8 cellular contexts compared by ENCODE assay signal in the genomic region with DNA sequence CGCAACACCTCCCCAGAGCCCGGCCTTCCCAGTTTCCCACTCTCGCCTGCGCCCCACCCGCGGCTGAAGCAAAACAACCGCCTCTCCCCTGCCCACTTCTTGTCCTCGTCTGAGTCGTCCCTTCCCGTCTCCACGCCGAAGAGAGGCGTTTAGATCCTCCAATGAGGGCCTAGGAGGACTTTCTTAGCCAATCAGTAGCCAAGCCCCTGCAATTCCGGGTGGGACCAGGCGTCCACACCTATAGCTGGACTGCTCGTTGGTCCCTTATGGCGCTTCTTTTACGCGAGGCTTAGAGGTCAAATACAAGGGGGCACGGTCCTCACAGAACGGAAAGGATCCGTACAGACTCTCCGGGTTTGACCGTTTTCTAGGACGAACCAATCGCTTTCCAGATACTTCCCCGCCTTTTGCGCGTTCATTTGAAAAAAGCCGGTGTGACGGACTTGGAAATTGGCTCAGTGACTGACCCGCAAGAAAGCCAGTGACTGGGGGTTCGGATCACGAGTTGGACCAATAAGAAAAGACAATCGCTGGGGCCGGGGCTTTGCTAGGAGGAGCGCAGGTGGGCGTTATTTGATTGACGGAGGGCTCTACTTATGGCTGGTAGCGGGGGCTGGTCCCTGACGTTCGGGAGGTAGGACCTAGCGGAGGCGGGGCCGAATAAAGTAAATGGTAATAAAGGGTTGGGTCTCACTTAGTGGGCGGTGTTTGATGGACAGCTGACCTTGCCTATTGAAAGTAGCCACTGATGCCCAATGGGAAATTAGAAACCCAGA. TPM values are rescaled to one million over a fixed set of nuclear protein-coding genes. Genes with fewer than 3 reads are reported as not detected.
DNase-seq lines count a peak whose midpoint lies in the region; ATAC-seq, FAIRE-seq and TF ChIP-seq lines count a peak whose summit lies in the region.

No MANE protein-coding gene starts in this region.

- no peaks in the 10 kb centered on the region for H3K9me3 ChIP-seq in keratinocyte (ENCODE audit: control insufficient read depth, low read depth, low read length)

- TF ChIP-seq POLR2A in GM19193 (IDR thresholded peaks at IDR 0.05; ENCODE audit: extremely low read depth, insufficient read depth, insufficient read length), result peak; percentile 73

- DNase-seq in AML-193 (lab: John Stamatoyannopoulos, UW) (peak; percentile 98 to 99), NCI-H460 (ENCODE audit: extremely low read depth, low read depth) (peak; percentile 100), chondrocyte (ENCODE audit: low spot score) (peak; percentile 100), keratinocyte (ENCODE audit: low read depth, low spot score) (peak; percentile 96)
- DNase-seq in activated CD4-positive, alpha-beta T cell treated with anti-CD3 and anti-CD28 coated beads for 24 hours (ENCODE audit: low read depth in 2 of 2), result peak; percentile 93 to 95
- peak; percentile 95 to 96 (median 95) for DNase-seq in stimulated activated CD4-positive, alpha-beta T cell treated with anti-CD3 and anti-CD28 coated beads, Interleukin-12 subunit alpha, Interleukin-12 subunit beta, amount 100 ng/mL, for 48 hours (ENCODE audit: low read depth in 2 of 3, low spot score in 1 of 3)

- H3K9ac ChIP-seq in keratinocyte (ENCODE audit: control insufficient read depth, extremely low read depth, insufficient read depth, low read length), result peak overlapping the region; percentile 98

- H3K27me3 ChIP-seq in keratinocyte (ENCODE audit: control insufficient read depth, extremely low read depth, insufficient read depth, low read length), result no peaks in the 10 kb centered on the region

- H3K4me2 ChIP-seq in keratinocyte (ENCODE audit: control insufficient read depth, extremely low read depth, insufficient read depth, low read depth, low read length), result peak overlapping the region; percentile 94

- H3K4me3 ChIP-seq in keratinocyte (ENCODE audit: control insufficient read depth in 2 of 3, extremely low read depth in 1 of 3, insufficient read depth in 2 of 3, low read depth in 1 of 3, low read length in 3 of 3), result peak overlapping the region; percentile 50 to 95 (median 92)

- H3K36me3 Mint-ChIP-seq in chondrocyte (ENCODE audit: low read depth), result no peaks in the 10 kb centered on the region

- H3K9me3 Mint-ChIP-seq in chondrocyte (ENCODE audit: low read depth), result peaks cover 5% of the 10 kb centered on the region

- H4K20me1 ChIP-seq in keratinocyte (ENCODE audit: control insufficient read depth, extremely low read depth, insufficient read depth, low read length), result peaks cover 3% of the 10 kb centered on the region

- H3K27me3 Mint-ChIP-seq in chondrocyte (ENCODE audit: low read depth), result no peaks in the 10 kb centered on the region

- H3K79me2 ChIP-seq in keratinocyte (ENCODE audit: control insufficient read depth, insufficient read depth, low read length), result peaks cover 41% of the 10 kb centered on the region

- no peaks in the 10 kb centered on the region for H3K36me3 ChIP-seq in keratinocyte (ENCODE audit: control insufficient read depth in 2 of 2, extremely low read depth in 1 of 2, insufficient read depth in 2 of 2, low read length in 2 of 2)

- peak; percentile 77 for FAIRE-seq in keratinocyte (lab: Jason Lieb, UNC)

- H3K4me3 Mint-ChIP-seq in chondrocyte (ENCODE audit: unreplicated experiment), result peak overlapping the region; percentile 84

- no peaks in the 10 kb centered on the region for H3K9me1 ChIP-seq in keratinocyte (ENCODE audit: control insufficient read depth, extremely low read depth, insufficient read depth, low read length)

- peak overlapping the region; percentile 99 for H3K27ac Mint-ChIP-seq in chondrocyte (ENCODE audit: unreplicated experiment)

- ATAC-seq in HG03432 (IDR thresholded peaks at IDR 0.05; ENCODE audit: unreplicated experiment), result peak; percentile 84

- TF ChIP-seq CTCF in chondrocyte (IDR thresholded peaks at IDR 0.05) (no peak), keratinocyte (optimal IDR thresholded peaks at IDR 0.05 in 1 of 3, IDR thresholded peaks at IDR 0.05 in 1 of 3, conservative IDR thresholded peaks at IDR 0.05 in 1 of 3; ENCODE audit: extremely low read depth in 1 of 3, insufficient read depth in 2 of 3, low read length in 3 of 3) (no peak)

- peak overlapping the region; percentile 100 for H3K27ac ChIP-seq in keratinocyte (ENCODE audit: control insufficient read depth, insufficient read depth, low read length)

- peak overlapping the region; percentile 95 for H2AFZ ChIP-seq in keratinocyte (ENCODE audit: control insufficient read depth, low read length)

- peaks cover 29% of the 10 kb centered on the region for H3K4me1 Mint-ChIP-seq in chondrocyte (ENCODE audit: low read depth)

- H3K4me1 ChIP-seq in keratinocyte (ENCODE audit: control insufficient read depth, extremely low read depth, insufficient read depth, low read length), result peaks cover 17% of the 10 kb centered on the region

- dilution Hi-C loops in keratinocyte (cut with MboI; ENCODE audit: extremely low pct_ligation_motif_present, low sequenced_read_pairs), result no loop called here

RNA-seq across cellular contexts. Expression of a gene that starts 0.6 kb away (rescaled TPM):
- total RNA-seq in NCI-H460 (2014; rRNA removed; shearing (Covaris generic)), result 12.3 and 18.1 TPM in 2 replicates
- 12.6 and 16.4 TPM in 2 replicates for polyA plus RNA-seq in NCI-H460 (2014; cell fraction: nucleus; rRNA removed)
- total RNA-seq in chondrocyte, result 31.9 to 32.6 TPM (median 32.5 TPM) in 3 replicates
- polyA plus RNA-seq in keratinocyte, result 14.6 to 34.5 TPM (median 23.0 TPM) in 3 replicates
- 18.7 TPM for polyA plus RNA-seq in keratinocyte (2011; ENCODE audit: low read depth)
- 10.3 and 22.8 TPM in 2 replicates for polyA plus RNA-seq in keratinocyte (2011; cell fraction: cytosol; rRNA removed)
- polyA plus RNA-seq in keratinocyte (2011; cell fraction: nucleus; rRNA removed), result 20.5 and 24.7 TPM in 2 replicates
- 16.6 and 19.9 TPM in 2 replicates for polyA plus RNA-seq in keratinocyte (2012; ENCODE audit: low replicate concordance)
- polyA minus RNA-seq in keratinocyte, result 15.7 to 44.7 TPM (median 17.7 TPM) in 3 replicates
- 23.8 TPM for polyA minus RNA-seq in keratinocyte (2011; cell fraction: cytosol; rRNA and poly(A)+ RNA removed)
- polyA minus RNA-seq in keratinocyte (2011; cell fraction: nucleus; rRNA and poly(A)+ RNA removed), result 21.7 and 40.3 TPM in 2 replicates

Comparison
In these comparisons a context has a peak if more than half of its experiments do, and no peak if none do; other contexts are left out.
1. Peak in every context shown above with its lines: DNase-seq, ATAC-seq, H3K4me3 ChIP-seq and H3K27ac ChIP-seq.